Comparison of ENCODE assay signal across 9 cellular contexts in the genomic region with DNA sequence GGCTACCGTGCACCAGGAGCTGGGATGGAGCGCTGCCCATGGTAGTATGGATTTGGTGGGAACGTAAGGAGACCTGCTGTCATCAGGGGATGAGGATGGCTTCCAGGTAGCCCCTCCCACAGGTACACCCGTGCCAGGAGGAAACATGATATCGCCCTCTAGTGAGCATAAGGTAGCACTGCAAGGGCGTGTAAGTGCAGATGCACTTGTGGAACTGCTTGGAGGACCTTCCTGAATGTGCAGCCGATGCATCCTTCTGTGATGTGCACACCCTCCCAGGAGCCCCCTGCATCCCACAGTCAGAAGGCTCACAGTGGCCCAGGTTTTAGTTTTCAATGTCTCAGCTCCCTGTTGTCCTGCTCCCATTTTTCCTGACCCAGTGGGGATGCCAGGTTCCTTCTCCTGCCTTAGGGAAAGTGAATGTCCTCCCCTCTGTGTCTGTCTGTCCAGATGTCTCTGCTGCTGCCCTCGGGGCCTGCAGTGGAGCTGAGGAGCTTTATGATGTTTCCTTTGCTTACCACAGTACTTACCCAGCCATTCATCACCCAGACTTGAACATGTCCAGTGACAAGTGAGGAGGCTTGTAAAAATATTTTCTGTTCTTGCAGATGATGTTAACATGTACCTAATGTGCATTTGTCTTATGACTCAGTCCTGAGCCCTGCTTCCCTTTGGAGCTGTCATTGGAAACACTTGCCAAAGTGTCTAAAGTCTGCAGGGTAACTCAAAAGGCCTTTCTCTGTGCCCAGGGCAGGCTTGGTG. TPM values are rescaled to one million over a fixed set of nuclear protein-coding genes. Genes with fewer than 3 reads are reported as not detected.
A peak's percentile ranks its signal among the peaks of the same experiment; 100 is the strongest.
DNase-seq lines count a peak whose midpoint lies in the region; ATAC-seq and TF ChIP-seq lines count a peak whose summit lies in the region.
"Had no signal": no experiment of that assay in that cellular context is flagged by ENCODE, and none has a peak within 500 bp of the region (broad histone marks: within the 10 kb centered on the region; RNA-seq: fewer than 3 reads in every experiment).

No MANE protein-coding gene starts in this region.

- H3K9me3 ChIP-seq in HAP-1 (no peaks in the 10 kb centered on the region), lower lobe of right lung (no peaks in the 10 kb centered on the region)

- intact Hi-C loops in lower lobe of right lung (cut with DNase I), result no loop called here

- ATAC-seq in lower lobe of right lung, result peak; percentile 81 to 84

- TF ChIP-seq CTCF in NB4 (IDR thresholded peaks at IDR 0.05; ENCODE audit: low read depth, low read length) (peak; percentile 88), cardiac fibroblast (IDR thresholded peaks at IDR 0.05; ENCODE audit: low read depth, low read length) (peak; percentile 95), lower lobe of right lung (IDR thresholded peaks at IDR 0.05) (peak; percentile 70)

- DNase-seq in NOMO-1 treated with DMSO at 0.1 percent for 48 hours (lab: John Stamatoyannopoulos, UW; ENCODE audit: unreplicated experiment), result peak; percentile 33
- no peak for DNase-seq in NOMO-1 treated with dmso at 0.1 percent for 144 hours (lab: John Stamatoyannopoulos, UW; ENCODE audit: unreplicated experiment)
- peak; percentile 41 to 77 for DNase-seq in HAP-1 (ENCODE audit: low spot score in 2 of 2)
- peak; percentile 47 for DNase-seq in NB4 (ENCODE audit: low read depth)
- peak; percentile 25 for DNase-seq in SKM-1 treated with dmso at 0.1 percent for 144 hours (lab: John Stamatoyannopoulos, UW; ENCODE audit: unreplicated experiment)
- peak; percentile 61 to 88 for DNase-seq in cardiac fibroblast (ENCODE audit: low read depth in 2 of 2)
- no peak for DNase-seq in lower lobe of right lung
- DNase-seq in stimulated activated CD8-positive, alpha-beta memory T cell treated with anti-CD3 and anti-CD28 coated beads, Interleukin-7, amount 100 ng/mL, for 48 hours (ENCODE audit: extremely low read depth in 1 of 2, low read depth in 1 of 2), result peak; percentile 26 to 36

- H3K27ac ChIP-seq in lower lobe of right lung, result no peak overlapping the region

- H3K4me3 ChIP-seq in HAP-1, result no peak overlapping the region
- H3K4me3 ChIP-seq in NB4 (ENCODE audit: low read depth, low read length), result no peak overlapping the region
- H3K4me3 ChIP-seq in cardiac fibroblast (replicated peaks in 1 of 2; ENCODE audit: low read depth in 2 of 2, low read length in 2 of 2), result no peak overlapping the region
- no peak overlapping the region for H3K4me3 ChIP-seq in lower lobe of right lung

- H3K27me3 ChIP-seq in HAP-1 (ENCODE audit: low read depth), result no peaks in the 10 kb centered on the region
- H3K27me3 ChIP-seq in lower lobe of right lung (ENCODE audit: low read depth), result no peaks in the 10 kb centered on the region

- no peaks in the 10 kb centered on the region for H3K36me3 ChIP-seq in HAP-1 (replicated peaks)
- H3K36me3 ChIP-seq in lower lobe of right lung, result peaks cover 36% of the 10 kb centered on the region

- TF ChIP-seq POLR2A in NB4 (IDR thresholded peaks at IDR 0.05; ENCODE audit: extremely low read depth, insufficient read length), result no peak

- in situ Hi-C loops in HAP-1 (cut with MboI; ENCODE audit: low sequenced_read_pairs), result no loop called here

- H3K4me1 ChIP-seq in HAP-1, result no peaks in the 10 kb centered on the region
- H3K4me1 ChIP-seq in lower lobe of right lung, result peaks cover 21% of the 10 kb centered on the region

RNA-seq across cellular contexts. Expression of a gene that starts 49.2 kb away (rescaled TPM):
- not detected for total RNA-seq in lower lobe of right lung
- total RNA-seq: glomerular endothelial cell had no signal

Comparison
In these comparisons a context has a peak if more than half of its experiments do, and no peak if none do; other contexts are left out.
1. DNase-seq: peak in NOMO-1 treated with DMSO at 0.1 percent for 48 hours (single experiment), HAP-1 (2 of 2), NB4 (single experiment), SKM-1 treated with dmso at 0.1 percent for 144 hours (single experiment), cardiac fibroblast (2 of 2) and stimulated activated CD8-positive, alpha-beta memory T cell treated with anti-CD3 and anti-CD28 coated beads, Interleukin-7, amount 100 ng/mL, for 48 hours (2 of 2); none in NOMO-1 treated with dmso at 0.1 percent for 144 hours (single experiment) and lower lobe of right lung (single experiment).
2. Peak in every context shown above with its lines, with median percentiles within 50 percentile points of each other: CTCF ChIP-seq.